ENCODE assay signal across 31 cellular contexts in the genomic region with DNA sequence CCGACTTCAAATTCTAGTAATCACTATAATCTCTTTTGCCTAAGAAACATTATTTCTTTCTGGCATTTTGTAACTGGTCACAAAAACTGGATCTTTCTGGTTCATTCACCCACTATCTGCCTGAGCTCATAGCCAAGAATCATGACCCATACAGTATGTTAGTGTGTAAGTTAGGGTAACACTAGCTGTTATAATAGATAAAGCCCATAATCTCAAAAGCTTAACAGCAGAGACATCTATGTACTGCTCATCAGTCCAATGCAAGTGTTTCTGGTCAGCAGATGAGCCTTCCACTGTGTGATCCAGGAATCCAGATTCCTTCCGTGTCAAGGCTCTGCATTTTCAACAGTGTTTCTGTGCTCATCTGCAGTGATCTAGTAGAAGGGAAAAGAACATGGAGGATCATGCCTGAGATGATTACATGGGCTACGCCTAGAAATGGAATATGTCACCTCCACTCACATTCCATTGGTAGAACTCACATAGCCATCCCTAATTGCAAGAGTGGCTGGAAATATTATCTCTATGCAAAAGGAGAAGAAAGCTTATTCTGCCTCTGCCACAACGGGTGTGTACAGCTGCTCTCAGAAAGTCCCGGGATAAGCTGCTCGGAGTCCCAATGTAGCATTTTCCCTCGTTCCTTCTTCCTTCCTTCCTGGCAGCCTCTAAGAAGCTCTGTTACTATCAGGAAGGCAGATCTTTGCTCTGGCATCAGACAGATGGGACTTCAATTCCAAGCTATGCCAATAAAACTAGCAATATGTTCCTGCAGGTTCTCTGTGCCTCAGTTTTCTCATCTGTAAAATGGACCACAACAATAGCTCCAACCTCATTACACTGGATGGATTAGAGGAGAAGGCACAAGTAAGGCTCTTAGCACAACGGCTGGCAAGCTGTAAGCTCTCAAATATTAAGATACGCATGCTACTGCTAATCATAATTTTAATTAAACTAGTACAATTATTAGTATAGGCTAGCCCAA. TPM values are rescaled to one million over a fixed set of nuclear protein-coding genes. Genes with fewer than 3 reads are reported as not detected.
DNase-seq lines count a peak whose midpoint lies in the region; ATAC-seq, FAIRE-seq and TF ChIP-seq lines count a peak whose summit lies in the region.
"Had no signal": no experiment of that assay in that cellular context is flagged by ENCODE, and none has a peak within 500 bp of the region (broad histone marks: within the 10 kb centered on the region; RNA-seq: fewer than 3 reads in every experiment).

No MANE protein-coding gene starts in this region.

- peak overlapping the region; percentile 95 for H3K27ac ChIP-seq in HL-60 (replicated peaks)
- H3K27ac ChIP-seq in neutrophil = peak overlapping the region; percentile 86
- H3K27ac ChIP-seq: BLaER1 treated with 17β-estradiol and CSF1 and Interleukin-3, amounts not matched to agents 10 nM and 100 nM had no signal

- no peak for FAIRE-seq in bronchial epithelial cell (lab: Jason Lieb, UNC)
- FAIRE-seq: D721Med, GM12878, GM19239, H1 had no signal

- no peaks in the 10 kb centered on the region for H3K36me3 Mint-ChIP-seq in activated naive CD8-positive, alpha-beta T cell treated with anti-CD3 and anti-CD28 coated beads for 36 hours

- H3K4me1 Mint-ChIP-seq in activated naive CD8-positive, alpha-beta T cell treated with anti-CD3 and anti-CD28 coated beads for 36 hours = peaks cover 4% of the 10 kb centered on the region

- no peak overlapping the region for H3K27ac Mint-ChIP-seq in activated naive CD8-positive, alpha-beta T cell treated with anti-CD3 and anti-CD28 coated beads for 36 hours
- H3K27ac Mint-ChIP-seq: CD4-positive, alpha-beta T cell had no signal

- DNase-seq in AG10803 (ENCODE audit: low read depth) = peak; percentile 28
- DNase-seq in HL-60 (ENCODE audit: low read depth in 1 of 2, low spot score in 1 of 2) = no peak
- DNase-seq in bronchial epithelial cell (ENCODE audit: low read depth) = peak; percentile 17
- DNase-seq in activated naive CD8-positive, alpha-beta T cell treated with anti-CD3 and anti-CD28 coated beads for 36 hours = no peak
- no peak for DNase-seq in DMS79 (lab: John Stamatoyannopoulos, UW)
- DNase-seq in NCI-H82 (lab: John Stamatoyannopoulos, UW) = no peak
- DNase-seq: AML-193; CD4-positive, alpha-beta T cell; GDM1; Kasumi-1; MV-4-11; NCI-H1105 treated with DMSO at 0.1 percent for 48 hours; NCI-H146; NCI-H1930; NCI-H2107; NCI-H524; NCI-H748 treated with DMSO at 0.1 percent for 48 hours; PC-3 had no signal

- peaks cover 19% of the 10 kb centered on the region for H3K27me3 Mint-ChIP-seq in activated naive CD8-positive, alpha-beta T cell treated with anti-CD3 and anti-CD28 coated beads for 36 hours

- no peak for ATAC-seq in HG02973 (IDR thresholded peaks at IDR 0.05; ENCODE audit: unreplicated experiment)
- ATAC-seq: GM12878, HCT116, PC-3, SK-N-SH treated with all-trans-retinoic acid at 6 μM for 48 hours had no signal

- no peaks in the 10 kb centered on the region for H3K9me3 ChIP-seq in neutrophil
- H3K9me3 ChIP-seq: BLaER1 treated with 17β-estradiol and CSF1 and Interleukin-3, amounts not matched to agents 10 nM and 100 nM had no signal

- H3K4me3 ChIP-seq in AG10803 (ENCODE audit: low read length) (no peak overlapping the region), HL-60 (replicated peaks; ENCODE audit: insufficient read depth, low read length) (no peak overlapping the region), bronchial epithelial cell (ENCODE audit: low read depth, low read length) (no peak overlapping the region), neutrophil (ENCODE audit: low read depth in 1 of 2, low read length in 1 of 2) (no peak overlapping the region)
- H3K4me3 ChIP-seq: BLaER1 treated with 17β-estradiol and CSF1 and Interleukin-3, amounts not matched to agents 10 nM and 100 nM; GM12878 had no signal

- H3K36me3 ChIP-seq in bronchial epithelial cell (ENCODE audit: control insufficient read depth, insufficient read depth, low read length) (no peaks in the 10 kb centered on the region), neutrophil (no peaks in the 10 kb centered on the region)

- H3K27me3 ChIP-seq in HL-60 (ENCODE audit: insufficient read depth, poor library complexity, severe bottlenecking) (no peaks in the 10 kb centered on the region), bronchial epithelial cell (ENCODE audit: control insufficient read depth, insufficient read depth, low read length) (peaks cover 5% of the 10 kb centered on the region), neutrophil (no peaks in the 10 kb centered on the region)
- H3K27me3 ChIP-seq: BLaER1 treated with 17β-estradiol and CSF1 and Interleukin-3, amounts not matched to agents 10 nM and 100 nM had no signal

- H3K4me3 Mint-ChIP-seq in activated naive CD8-positive, alpha-beta T cell treated with anti-CD3 and anti-CD28 coated beads for 36 hours = no peak overlapping the region
- H3K4me3 Mint-ChIP-seq: CD4-positive, alpha-beta T cell had no signal

- H3K4me1 ChIP-seq in neutrophil (ENCODE audit: control insufficient read depth in 1 of 2, insufficient read depth in 1 of 2, low read depth in 1 of 2, low read length in 1 of 2) = peaks cover 72 to 78% of the 10 kb centered on the region in 2 experiments

- TF ChIP-seq CTCF in AG10803 (conservative IDR thresholded peaks at IDR 0.05; ENCODE audit: low read length) (no peak), HL-60 (IDR thresholded peaks at IDR 0.05; ENCODE audit: insufficient read depth, low read length) (no peak), bronchial epithelial cell (IDR thresholded peaks at IDR 0.05; ENCODE audit: insufficient read depth, low read length, severe bottlenecking) (no peak), neutrophil (IDR thresholded peaks at IDR 0.05) (no peak)

- H3K9me3 Mint-ChIP-seq in activated naive CD8-positive, alpha-beta T cell treated with anti-CD3 and anti-CD28 coated beads for 36 hours = no peaks in the 10 kb centered on the region
- H3K9me3 Mint-ChIP-seq: CD4-positive, alpha-beta T cell had no signal

RNA-seq across cellular contexts. Expression of a gene that starts 27.5 kb away (rescaled TPM):
- total RNA-seq in bronchial epithelial cell = 21.0 and 23.4 TPM in 2 replicates
- total RNA-seq in activated naive CD8-positive, alpha-beta T cell treated with anti-CD3 and anti-CD28 coated beads for 36 hours = 10 to 100 TPM; 10.0 to 10.1 TPM

RNA-seq across cellular contexts. Expression of a gene that starts 41.1 kb away (rescaled TPM):
- total RNA-seq in bronchial epithelial cell = 11.6 and 15.8 TPM in 2 replicates
- 10 to 100 TPM; 45.6 to 49.1 TPM for total RNA-seq in activated naive CD8-positive, alpha-beta T cell treated with anti-CD3 and anti-CD28 coated beads for 36 hours

RNA-seq across cellular contexts. Expression of a gene that starts 49.3 kb away (rescaled TPM):
- total RNA-seq in bronchial epithelial cell = 0.26 TPM in 1 of 2 replicates, not detected in the other
- total RNA-seq in activated naive CD8-positive, alpha-beta T cell treated with anti-CD3 and anti-CD28 coated beads for 36 hours = not detected
- total RNA-seq: A172; CD4-positive, alpha-beta T cell; Daoy; GM12878; H1; HT-29; MCF 10A; PC-3 had no signal

Comparison
In these comparisons a context has a peak if more than half of its experiments do, and no peak if none do; other contexts are left out.
1. DNase-seq: peak in AG10803 (single experiment) and bronchial epithelial cell (single experiment); none in HL-60 (0 of 2), activated naive CD8-positive, alpha-beta T cell treated with anti-CD3 and anti-CD28 coated beads for 36 hours (single experiment), DMS79 (single experiment) and NCI-H82 (single experiment).